ENCODE assay signal across 21 cellular contexts in the genomic region with DNA sequence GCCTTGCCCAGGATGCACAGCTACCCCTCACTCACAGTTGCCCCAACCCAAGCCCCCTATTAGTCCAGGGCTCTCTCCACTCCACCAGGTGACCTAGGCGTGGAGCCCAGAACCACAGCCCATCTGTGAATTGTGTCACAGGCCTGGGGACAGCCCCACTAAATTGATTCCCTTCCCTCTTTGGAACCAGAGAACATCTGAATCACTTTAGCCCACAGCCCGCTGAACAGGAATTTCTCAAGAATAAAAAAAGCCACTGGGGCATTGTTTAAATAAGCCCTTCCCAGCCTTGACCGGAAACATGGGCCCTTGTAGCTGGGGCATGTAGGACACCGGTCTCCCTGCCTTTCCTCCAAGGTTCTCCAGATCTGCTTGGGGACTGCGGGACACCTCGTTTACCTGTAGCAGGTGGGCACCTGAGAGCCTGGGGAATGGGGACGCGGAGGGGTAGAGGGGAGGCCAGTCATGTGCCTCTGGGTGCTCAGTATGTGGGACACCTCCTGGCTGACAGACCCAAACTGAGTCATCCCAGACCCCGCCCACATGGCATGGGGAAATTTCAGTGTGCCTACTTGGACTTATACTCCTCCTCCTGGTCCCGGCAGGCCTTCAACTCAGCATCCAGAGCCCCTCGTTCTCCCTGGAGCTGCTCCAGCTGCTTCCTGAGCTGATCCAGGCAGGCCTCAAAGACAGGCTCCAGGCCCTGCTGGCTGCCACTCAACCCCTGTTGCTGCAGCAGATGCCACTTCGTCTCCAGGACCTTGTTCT. TPM values are rescaled to one million over a fixed set of nuclear protein-coding genes. Genes with fewer than 3 reads are reported as not detected.
DNase-seq lines count a peak whose midpoint lies in the region; ATAC-seq and TF ChIP-seq lines count a peak whose summit lies in the region.
"Had no signal": no experiment of that assay in that cellular context is flagged by ENCODE, and none has a peak within 500 bp of the region (broad histone marks: within the 10 kb centered on the region; RNA-seq: fewer than 3 reads in every experiment).

No MANE protein-coding gene starts in this region.

- peaks cover 34% of the 10 kb centered on the region for H3K4me1 ChIP-seq in PC-9 (replicated peaks; ENCODE audit: insufficient read depth)
- H3K4me1 ChIP-seq: heart left ventricle, Peyer's patch, right lobe of liver had no signal

- H3K9me3 Mint-ChIP-seq in type B pancreatic cell, result no peaks in the 10 kb centered on the region
- H3K9me3 Mint-ChIP-seq: endodermal cell, nephron had no signal

- H3K36me3 Mint-ChIP-seq in type B pancreatic cell, result no peaks in the 10 kb centered on the region

- H3K36me3 ChIP-seq in PC-9 (ENCODE audit: low read depth), result no peaks in the 10 kb centered on the region
- H3K36me3 ChIP-seq: heart left ventricle, Peyer's patch, right lobe of liver had no signal

- peaks cover 12% of the 10 kb centered on the region for H3K27me3 Mint-ChIP-seq in type B pancreatic cell

- H3K79me2 ChIP-seq in PC-9 (ENCODE audit: low read depth), result no peaks in the 10 kb centered on the region

- H3K9me3 ChIP-seq in PC-9 (ENCODE audit: insufficient read depth, low read depth), result no peaks in the 10 kb centered on the region; the same call in 1 of the 2 replicates
- H3K9me3 ChIP-seq: heart left ventricle, Peyer's patch, right lobe of liver had no signal

- in situ Hi-C loops in GM13977 (cut with MboI; ENCODE audit: low pct_unique_long_range_greater_than_20kb, low sequenced_read_pairs, unreplicated experiment), result no loop called here

- H3K4me3 Mint-ChIP-seq in type B pancreatic cell, result no peak overlapping the region
- H3K4me3 Mint-ChIP-seq: activated CD8-positive, alpha-beta T cell treated with anti-CD3 and anti-CD28 coated beads, Interleukin-2, amount 10 ng/mL, durations not matched to agents 7 days and 5 days; endodermal cell; nephron had no signal

- peak overlapping the region; percentile 75 for H2AFZ ChIP-seq in PC-9

- peak overlapping the region; percentile 82 for H3K27ac ChIP-seq in PC-9
- H3K27ac ChIP-seq: 22Rv1, heart left ventricle, Peyer's patch, right lobe of liver had no signal

- H3K4me3 ChIP-seq in PC-9 (peak overlapping the region; percentile 31; the same call in 1 of the 2 replicates), fibroblast of mammary gland (ENCODE audit: control insufficient read depth, low read depth, low read length) (no peak overlapping the region)
- H3K4me3 ChIP-seq: heart left ventricle, Peyer's patch, right lobe of liver had no signal

- H3K27ac Mint-ChIP-seq in type B pancreatic cell, result peak overlapping the region; percentile 88
- H3K27ac Mint-ChIP-seq: activated CD8-positive, alpha-beta T cell treated with anti-CD3 and anti-CD28 coated beads, Interleukin-2, amount 10 ng/mL, durations not matched to agents 7 days and 5 days; endodermal cell; nephron had no signal

- peaks cover 12% of the 10 kb centered on the region for H3K4me1 Mint-ChIP-seq in type B pancreatic cell (ENCODE audit: unreplicated experiment)
- H3K4me1 Mint-ChIP-seq: endodermal cell, nephron had no signal

- peak overlapping the region; percentile 70 for H3K4me2 ChIP-seq in PC-9

- no peak; the same call in 1 of the 2 replicates for TF ChIP-seq CTCF in PC-9 (conservative IDR thresholded peaks at IDR 0.05)
- no peak for TF ChIP-seq CTCF in fibroblast of mammary gland (conservative IDR thresholded peaks at IDR 0.05; ENCODE audit: control insufficient read depth, insufficient read depth, low read depth, low read length)
- TF ChIP-seq CTCF in type B pancreatic cell (conservative IDR thresholded peaks at IDR 0.05), result no peak
- TF ChIP-seq CTCF in GM13977 (IDR thresholded peaks at IDR 0.05; ENCODE audit: extremely low read depth, insufficient read depth, missing control alignments), result no peak

- intact Hi-C loops in PC-9 (cut with micrococcal nuclease; ENCODE audit: unreplicated experiment), result no loop called here

- peaks cover 22% of the 10 kb centered on the region for H3F3A ChIP-seq in PC-9 (ENCODE audit: insufficient read depth, low read depth)

- no peaks in the 10 kb centered on the region for H4K20me1 ChIP-seq in PC-9 (ENCODE audit: insufficient read depth)

- BruUV-seq in PC-9 (replicated peaks; lab: Mats Ljungman, UMichigan), result TSS peak; percentile 83

- H3K27me3 ChIP-seq in PC-9 (ENCODE audit: insufficient read depth, low read depth), result no peaks in the 10 kb centered on the region
- H3K27me3 ChIP-seq: Peyer's patch, right lobe of liver had no signal

- CTCF ChIA-PET in PC-9 (lab: Charles Lee), result interaction anchor here (0.6 to 0.9 kb wide), 2 partner anchors 32 to 475 kb away, joined by 3 read pairs; no protein-coding TSS in a partner anchor

- no peaks in the 10 kb centered on the region for H3K9me2 ChIP-seq in PC-9 (ENCODE audit: insufficient read depth)

- no peak for ATAC-seq in GM18520 (IDR thresholded peaks at IDR 0.05; ENCODE audit: unreplicated experiment)
- ATAC-seq: activated CD8-positive, alpha-beta T cell treated with anti-CD3 and anti-CD28 coated beads, Interleukin-2, amount 10 ng/mL, durations not matched to agents 7 days and 5 days; heart left ventricle; right lobe of liver had no signal

- POLR2A ChIA-PET in PC-9 (lab: Charles Lee; ENCODE audit: unreplicated experiment), result interaction anchor here (0.5 kb wide), 1 partner anchor 43 kb away, joined by 3 read pairs; no protein-coding TSS in a partner anchor

- DNase-seq in NCI-H2171 treated with DMSO at 0.1 percent for 48 hours (lab: John Stamatoyannopoulos, UW) (peak; percentile 62), NCI-H2171 (lab: John Stamatoyannopoulos, UW) (no peak), PC-9 (peak; percentile 87 to 89), fibroblast of mammary gland (ENCODE audit: low read depth) (peak; percentile 14), type B pancreatic cell (ENCODE audit: extremely low spot score, unreplicated experiment) (no peak), NCI-H1092 treated with DMSO at 0.1 percent for 48 hours (lab: John Stamatoyannopoulos, UW) (no peak), GM13977 (ENCODE audit: low spot score) (no peak)
- DNase-seq: activated CD8-positive, alpha-beta T cell treated with anti-CD3 and anti-CD28 coated beads, Interleukin-2, amount 10 ng/mL, durations not matched to agents 7 days and 5 days; activated effector memory CD4-positive, alpha-beta T cell treated with anti-CD3 and anti-CD28 coated beads, Interleukin-2, amount 50 U/mL, for 16 hours; endodermal cell; heart left ventricle; NCI-H1417; right lobe of liver; T-helper 9 cell had no signal

RNA-seq across cellular contexts. Expression of gene KRT78, which starts 1.3 kb away (rescaled TPM):
- 1.5 and 1.7 TPM in 2 replicates for total RNA-seq in PC-9 (2021)
- total RNA-seq in type B pancreatic cell (ENCODE audit: low replicate concordance), result 14.7 and 29.1 TPM in 2 replicates
- total RNA-seq: activated CD8-positive, alpha-beta T cell treated with anti-CD3 and anti-CD28 coated beads, Interleukin-2, amount 10 ng/mL, durations not matched to agents 7 days and 5 days; cardiac septum; endodermal cell; heart left ventricle; NCI-H460; Peyer's patch; right lobe of liver had no signal

RNA-seq across cellular contexts. Expression of gene KRT79, which starts 13.4 kb away (rescaled TPM):
- total RNA-seq in PC-9 (2021), result 0.28 TPM in 1 of 2 replicates, not detected in the other
- total RNA-seq in type B pancreatic cell (ENCODE audit: low replicate concordance), result not detected in 2 replicates
- total RNA-seq: activated CD8-positive, alpha-beta T cell treated with anti-CD3 and anti-CD28 coated beads, Interleukin-2, amount 10 ng/mL, durations not matched to agents 7 days and 5 days; cardiac septum; endodermal cell; heart left ventricle; NCI-H460; Peyer's patch; right lobe of liver had no signal

RNA-seq across cellular contexts. Expression of gene KRT4, which starts 33.6 kb away (rescaled TPM):
- 3.0 and 5.3 TPM in 2 replicates for total RNA-seq in PC-9 (2021)
- 1,276 and 3,134 TPM in 2 replicates for total RNA-seq in type B pancreatic cell (ENCODE audit: low replicate concordance)
- total RNA-seq: activated CD8-positive, alpha-beta T cell treated with anti-CD3 and anti-CD28 coated beads, Interleukin-2, amount 10 ng/mL, durations not matched to agents 7 days and 5 days; cardiac septum; endodermal cell; heart left ventricle; NCI-H460; Peyer's patch; right lobe of liver had no signal

RNA-seq across cellular contexts. Expression of gene KRT3, which starts 51.6 kb away (rescaled TPM):
- total RNA-seq in PC-9 (2021), result 0.24 and 0.73 TPM in 2 replicates
- total RNA-seq in type B pancreatic cell (ENCODE audit: low replicate concordance), result 0.68 and 2.3 TPM in 2 replicates
- total RNA-seq: activated CD8-positive, alpha-beta T cell treated with anti-CD3 and anti-CD28 coated beads, Interleukin-2, amount 10 ng/mL, durations not matched to agents 7 days and 5 days; cardiac septum; endodermal cell; heart left ventricle; lower leg skin; NCI-H460; Peyer's patch; right lobe of liver had no signal

RNA-seq across cellular contexts. Expression of gene KRT8, which starts 57.4 kb away (rescaled TPM):
- 2,689 and 2,962 TPM in 2 replicates for total RNA-seq in PC-9 (2021)
- total RNA-seq in type B pancreatic cell (ENCODE audit: low replicate concordance), result 768 and 2,227 TPM in 2 replicates
- total RNA-seq: activated CD8-positive, alpha-beta T cell treated with anti-CD3 and anti-CD28 coated beads, Interleukin-2, amount 10 ng/mL, durations not matched to agents 7 days and 5 days had no signal

Comparison
In these comparisons a context has a peak if more than half of its experiments do, and no peak if none do; other contexts are left out.
1. DNase-seq: peak in NCI-H2171 treated with DMSO at 0.1 percent for 48 hours (single experiment), PC-9 (2 of 2) and fibroblast of mammary gland (single experiment); none in NCI-H2171 (single experiment), type B pancreatic cell (single experiment), NCI-H1092 treated with DMSO at 0.1 percent for 48 hours (single experiment) and GM13977 (single experiment).
2. RNA of gene KRT4, which starts 33.6 kb away (total RNA-seq): 1,276 to 3,134 TPM in type B pancreatic cell; 3.0 to 5.3 TPM in PC-9; every median in the first group is over 100 times any median in the second.